Comparison of ENCODE assay signal across 16 cellular contexts in the genomic region with DNA sequence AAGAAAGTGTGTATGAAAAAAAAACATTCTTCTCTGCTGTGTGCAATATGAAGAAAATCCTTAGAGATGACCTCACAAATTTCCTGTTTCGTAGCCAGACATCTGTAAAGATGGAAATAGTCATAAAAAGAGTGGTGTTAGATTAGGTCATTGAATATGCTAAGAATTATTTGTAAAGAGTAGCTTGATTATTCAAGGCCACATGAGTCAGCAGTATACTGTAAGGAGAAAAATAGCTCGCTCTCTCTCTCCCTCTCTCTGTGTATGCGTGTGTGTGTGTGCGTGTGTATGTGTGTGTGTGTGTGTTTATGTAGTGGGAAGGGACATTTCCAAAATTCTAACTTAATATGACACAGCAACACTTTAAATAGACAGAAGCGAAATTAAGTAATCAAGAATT.
DNase-seq lines count a peak whose midpoint lies in the region; ATAC-seq and TF ChIP-seq lines count a peak whose summit lies in the region.
"Had no signal": no experiment of that assay in that cellular context is flagged by ENCODE, and none has a peak within 500 bp of the region (broad histone marks: within the 10 kb centered on the region; RNA-seq: fewer than 3 reads in every experiment).

No MANE protein-coding gene starts in this region.

- no peak for ATAC-seq in GM21576 (IDR thresholded peaks at IDR 0.05; ENCODE audit: unreplicated experiment)
- ATAC-seq: CD8-positive, alpha-beta T cell; stimulated activated effector memory CD8-positive, alpha-beta T cell treated with anti-CD3 and anti-CD28 coated beads, Interleukin-12 subunit alpha, Interleukin-12 subunit beta, amount 100 ng/mL, for 72 hours had no signal

- TF ChIP-seq CTCF in choroid plexus epithelial cell (conservative IDR thresholded peaks at IDR 0.05; ENCODE audit: low read depth, low read length) (no peak), GM13977 (IDR thresholded peaks at IDR 0.05; ENCODE audit: extremely low read depth, insufficient read depth, missing control alignments) (no peak)

- no peak overlapping the region for H3K27ac ChIP-seq in caudate nucleus (ENCODE audit: low read depth, low read length)
- H3K27ac ChIP-seq: neural progenitor cell, Peyer's patch had no signal

- in situ Hi-C loops in Caki2 (cut with HindIII; ENCODE audit: low pct_unique_long_range_greater_than_20kb, low sequenced_read_pairs) = no loop called here
- in situ Hi-C loops in GM13977 (cut with MboI; ENCODE audit: low pct_unique_long_range_greater_than_20kb, low sequenced_read_pairs, unreplicated experiment) = no loop called here

- H3K4me3 ChIP-seq in choroid plexus epithelial cell (ENCODE audit: low read depth, low read length) = no peak overlapping the region
- H3K4me3 ChIP-seq: neural progenitor cell, Peyer's patch had no signal

- peak; percentile 63 for DNase-seq in Caki2 (ENCODE audit: low read depth)
- peak; percentile 85 for DNase-seq in NCI-H226
- peak; percentile 91 for DNase-seq in choroid plexus epithelial cell (ENCODE audit: low read depth)
- DNase-seq in left kidney (ENCODE audit: low read depth, low spot score) = peak; percentile 7
- no peak for DNase-seq in caudate nucleus (lab: John Stamatoyannopoulos, UW)
- no peak for DNase-seq in islet precursor cell
- no peak for DNase-seq in GM13977 (ENCODE audit: low spot score)
- DNase-seq: CD8-positive, alpha-beta T cell; endodermal cell; H9; immature natural killer cell; NCI-H2081; Peyer's patch had no signal

Comparison
In these comparisons a context has a peak if more than half of its experiments do, and no peak if none do; other contexts are left out.
1. DNase-seq: peak in Caki2 (single experiment), NCI-H226 (single experiment), choroid plexus epithelial cell (single experiment) and left kidney (single experiment); none in caudate nucleus (0 of 61), islet precursor cell (single experiment) and GM13977 (single experiment).